In the genomic region with DNA sequence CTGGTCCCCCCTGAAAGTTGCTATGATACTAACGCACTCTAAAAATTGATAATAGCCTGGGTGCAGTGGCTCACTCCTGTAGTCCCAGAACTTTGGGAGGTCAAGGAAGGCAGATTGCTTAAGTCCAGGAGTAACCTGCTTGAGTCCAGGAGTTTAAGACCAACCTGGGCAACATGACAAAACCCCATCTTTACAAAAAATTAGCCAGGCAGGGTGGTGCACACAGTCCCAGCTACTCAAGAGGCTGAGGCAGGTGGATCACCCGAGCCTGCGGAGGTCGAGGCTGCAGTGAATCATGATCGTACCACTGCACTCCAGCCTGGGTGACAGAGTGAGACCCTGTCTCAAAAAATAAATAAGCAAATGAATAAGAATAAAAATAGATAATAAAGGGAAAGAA, we compare ENCODE assay signal across 17 cellular contexts. TPM values are rescaled to one million over a fixed set of nuclear protein-coding genes. Genes with fewer than 3 reads are reported as not detected.
A peak's percentile ranks its signal among the peaks of the same experiment; 100 is the strongest.
DNase-seq lines count a peak whose midpoint lies in the region; ATAC-seq and TF ChIP-seq lines count a peak whose summit lies in the region.
"Had no signal": no experiment of that assay in that cellular context is flagged by ENCODE, and none has a peak within 500 bp of the region (broad histone marks: within the 10 kb centered on the region; RNA-seq: fewer than 3 reads in every experiment).

No MANE protein-coding gene starts in this region.

- H3K27me3 Mint-ChIP-seq in effector memory CD8-positive, alpha-beta T cell = no peaks in the 10 kb centered on the region
- H3K27me3 Mint-ChIP-seq: CD4-positive, alpha-beta memory T cell had no signal

- no peak for ATAC-seq in effector memory CD8-positive, alpha-beta T cell (replicated peaks)
- ATAC-seq in stimulated activated effector memory CD8-positive, alpha-beta T cell treated with anti-CD3 and anti-CD28 coated beads, Interleukin-12 subunit alpha, Interleukin-12 subunit beta, amount 100 ng/mL, for 72 hours = no peak
- ATAC-seq: SK-N-SH treated with all-trans-retinoic acid at 6 μM for 48 hours had no signal

- peaks cover 25 to 90% (median 65%) of the 10 kb centered on the region in 4 donors for H3K36me3 ChIP-seq in esophagus muscularis mucosa
- H3K36me3 ChIP-seq: BLaER1 had no signal

- H3K9me3 ChIP-seq in esophagus muscularis mucosa = no peaks in the 10 kb centered on the region
- H3K9me3 ChIP-seq: BLaER1, Peyer's patch had no signal

- no peak for TF ChIP-seq EP300 in esophagus muscularis mucosa (IDR thresholded peaks at IDR 0.05)

- TF ChIP-seq CTCF in C4-2B (conservative IDR thresholded peaks at IDR 0.05) = no peak
- no peak for TF ChIP-seq CTCF in esophagus muscularis mucosa (IDR thresholded peaks at IDR 0.05)

- H3K27ac ChIP-seq in C4-2B (peak overlapping the region; percentile 53), esophagus muscularis mucosa (replicated peaks in 1 of 4) (no peak overlapping the region)
- H3K27ac ChIP-seq: BLaER1 had no signal

- no peak for TF ChIP-seq POLR2A in esophagus muscularis mucosa (IDR thresholded peaks at IDR 0.05; ENCODE audit: low read depth)

- H3K36me3 Mint-ChIP-seq in effector memory CD8-positive, alpha-beta T cell (ENCODE audit: insufficient read depth) = peaks cover 25% of the 10 kb centered on the region
- peaks cover 65% of the 10 kb centered on the region for H3K36me3 Mint-ChIP-seq in stimulated activated effector memory CD8-positive, alpha-beta T cell treated with anti-CD3 and anti-CD28 coated beads, Interleukin-12 subunit alpha, Interleukin-12 subunit beta, amount 100 ng/mL, for 72 hours

- intact Hi-C loops in esophagus muscularis mucosa (cut with DNase I) = no loop called here

- DNase-seq in NCI-H774 (lab: John Stamatoyannopoulos, UW) (peak; percentile 17), esophagus muscularis mucosa (ENCODE audit: extremely low spot score) (no peak), NCI-H1092 (lab: John Stamatoyannopoulos, UW) (no peak)
- no peak for DNase-seq in effector memory CD8-positive, alpha-beta T cell
- DNase-seq in stimulated activated effector memory CD8-positive, alpha-beta T cell treated with anti-CD3 and anti-CD28 coated beads, Interleukin-12 subunit alpha, Interleukin-12 subunit beta, amount 100 ng/mL, for 72 hours (ENCODE audit: low spot score in 2 of 2) = no peak
- no peak for DNase-seq in NK-92 treated with Interleukin-12 subunit alpha and Interleukin-12 subunit beta, amount 100 ng/mL, for 24 hours (lab: John Stamatoyannopoulos, UW)
- DNase-seq: ACHN, GOT3, NCI-H1436 treated with DMSO at 0.1 percent for 48 hours, NCI-H1930, NCI-H2171, NCI-H524 treated with DMSO at 0.1 percent for 48 hours, Peyer's patch had no signal

- H3K27ac Mint-ChIP-seq in effector memory CD8-positive, alpha-beta T cell = peak overlapping the region; percentile 76 to 83
- H3K27ac Mint-ChIP-seq in stimulated activated effector memory CD8-positive, alpha-beta T cell treated with anti-CD3 and anti-CD28 coated beads, Interleukin-12 subunit alpha, Interleukin-12 subunit beta, amount 100 ng/mL, for 72 hours = peak overlapping the region; percentile 17

- WGBS in esophagus muscularis mucosa = 96% methylated on average over 5 of the region's 5 CpGs

- no peaks in the 10 kb centered on the region for H3K9me3 Mint-ChIP-seq in effector memory CD8-positive, alpha-beta T cell
- H3K9me3 Mint-ChIP-seq in stimulated activated effector memory CD8-positive, alpha-beta T cell treated with anti-CD3 and anti-CD28 coated beads, Interleukin-12 subunit alpha, Interleukin-12 subunit beta, amount 100 ng/mL, for 72 hours = no peaks in the 10 kb centered on the region
- H3K9me3 Mint-ChIP-seq: CD4-positive, alpha-beta memory T cell had no signal

- no peaks in the 10 kb centered on the region for H3K4me1 ChIP-seq in esophagus muscularis mucosa
- H3K4me1 ChIP-seq: BLaER1, Peyer's patch had no signal

- H3K27me3 ChIP-seq in esophagus muscularis mucosa = no peaks in the 10 kb centered on the region
- H3K27me3 ChIP-seq: BLaER1, Peyer's patch had no signal

- no peak overlapping the region for H3K4me3 ChIP-seq in esophagus muscularis mucosa
- H3K4me3 ChIP-seq: BLaER1, Peyer's patch had no signal

- H3K4me3 Mint-ChIP-seq in effector memory CD8-positive, alpha-beta T cell = no peak overlapping the region
- H3K4me3 Mint-ChIP-seq in stimulated activated effector memory CD8-positive, alpha-beta T cell treated with anti-CD3 and anti-CD28 coated beads, Interleukin-12 subunit alpha, Interleukin-12 subunit beta, amount 100 ng/mL, for 72 hours = no peak overlapping the region

- peaks cover 6 to 10% of the 10 kb centered on the region in 2 donors for H3K4me1 Mint-ChIP-seq in effector memory CD8-positive, alpha-beta T cell (ENCODE audit: low read depth in 2 of 2)
- H3K4me1 Mint-ChIP-seq in stimulated activated effector memory CD8-positive, alpha-beta T cell treated with anti-CD3 and anti-CD28 coated beads, Interleukin-12 subunit alpha, Interleukin-12 subunit beta, amount 100 ng/mL, for 72 hours = peaks cover 10% of the 10 kb centered on the region

RNA-seq across cellular contexts. Expression of a gene that starts 42.9 kb away (rescaled TPM):
- 10 to 100 TPM; 24.1 to 38.2 (median 28.2) TPM for total RNA-seq in esophagus muscularis mucosa
